1 cellular context compared by ENCODE assay signal in genomic region chr13:52348081-52348480, GRCh38.
TF ChIP-seq lines count a peak whose summit lies in the region.

No MANE protein-coding gene starts in this region.

TF ChIP-seq in SK-N-SH, 30 proteins besides CTCF, POLR2A, EP300 and RAD21 (continued from another document):
- TF ChIP-seq SIN3A (IDR thresholded peaks at IDR 0.05; ENCODE audit: borderline replicate concordance, low read depth, low read length) (no peak), ELF1 (IDR thresholded peaks at IDR 0.05) (no peak), YY1 (IDR thresholded peaks at IDR 0.05; ENCODE audit: low read depth) (no peak), JUND (IDR thresholded peaks at IDR 0.05) (peak; percentile 29), TEAD4 (IDR thresholded peaks at IDR 0.05; ENCODE audit: borderline replicate concordance, insufficient read depth) (peak; percentile 89), MXI1 (IDR thresholded peaks at IDR 0.05; ENCODE audit: low read depth, low read length) (no peak), GATA2 (CRISPR knock-in tag; IDR thresholded peaks at IDR 0.05) (no peak), NFIC (IDR thresholded peaks at IDR 0.05; ENCODE audit: borderline replicate concordance) (peak; percentile 60), EZH2phosphoT487 (IDR thresholded peaks at IDR 0.05; ENCODE audit: borderline replicate concordance, low read depth) (no peak), SMC3 (IDR thresholded peaks at IDR 0.05; ENCODE audit: low read depth, low read length) (no peak), USF2 (IDR thresholded peaks at IDR 0.05; ENCODE audit: borderline replicate concordance, low read depth, low read length) (no peak)
- TF ChIP-seq, protein P1, sequence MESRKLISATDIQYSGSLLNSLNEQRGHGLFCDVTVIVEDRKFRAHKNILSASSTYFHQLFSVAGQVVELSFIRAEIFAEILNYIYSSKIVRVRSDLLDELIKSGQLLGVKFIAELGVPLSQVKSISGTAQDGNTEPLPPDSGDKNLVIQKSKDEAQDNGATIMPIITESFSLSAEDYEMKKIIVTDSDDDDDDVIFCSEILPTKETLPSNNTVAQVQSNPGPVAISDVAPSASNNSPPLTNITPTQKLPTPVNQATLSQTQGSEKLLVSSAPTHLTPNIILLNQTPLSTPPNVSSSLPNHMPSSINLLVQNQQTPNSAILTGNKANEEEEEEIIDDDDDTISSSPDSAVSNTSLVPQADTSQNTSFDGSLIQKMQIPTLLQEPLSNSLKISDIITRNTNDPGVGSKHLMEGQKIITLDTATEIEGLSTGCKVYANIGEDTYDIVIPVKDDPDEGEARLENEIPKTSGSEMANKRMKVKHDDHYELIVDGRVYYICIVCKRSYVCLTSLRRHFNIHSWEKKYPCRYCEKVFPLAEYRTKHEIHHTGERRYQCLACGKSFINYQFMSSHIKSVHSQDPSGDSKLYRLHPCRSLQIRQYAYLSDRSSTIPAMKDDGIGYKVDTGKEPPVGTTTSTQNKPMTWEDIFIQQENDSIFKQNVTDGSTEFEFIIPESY (IDR thresholded peaks at IDR 0.05; ENCODE audit: borderline replicate concordance, low read depth) = no peak
